Comparison of ENCODE assay signal across 6 cellular contexts in genomic region chr9:128439273-128439672, GRCh38.
"Had no signal": no experiment of that assay in that cellular context is flagged by ENCODE, and none has a peak within 500 bp of the region (broad histone marks: within the 10 kb centered on the region; RNA-seq: fewer than 3 reads in every experiment).

No MANE protein-coding gene starts in this region.

- H3K36me3 ChIP-seq: colonic mucosa, neutrophil had no signal

- H3K27me3 Mint-ChIP-seq: naive B cell had no signal

- H3K4me3 ChIP-seq: colonic mucosa, gastroesophageal sphincter, tibial artery had no signal

- H3K27ac ChIP-seq: colonic mucosa, neutrophil, tibial artery had no signal

- H3K36me3 Mint-ChIP-seq: naive B cell had no signal

- H3K4me3 Mint-ChIP-seq: activated CD8-positive, alpha-beta T cell treated with anti-CD3 and anti-CD28 coated beads, Interleukin-2, amount 10 ng/mL, durations not matched to agents 7 days and 5 days; naive B cell had no signal

- H3K4me1 ChIP-seq: colonic mucosa had no signal

- H3K9me3 Mint-ChIP-seq: naive B cell had no signal

- H3K27ac Mint-ChIP-seq: activated CD8-positive, alpha-beta T cell treated with anti-CD3 and anti-CD28 coated beads, Interleukin-2, amount 10 ng/mL, durations not matched to agents 7 days and 5 days; naive B cell had no signal

- H3K27me3 ChIP-seq: colonic mucosa, neutrophil, tibial artery had no signal

- H3K9me3 ChIP-seq: colonic mucosa, gastroesophageal sphincter, neutrophil, tibial artery had no signal
